25 cellular contexts compared by ENCODE assay signal in genomic region chr12:121652767-121653497, GRCh38. TPM values are rescaled to one million over a fixed set of nuclear protein-coding genes. Genes with fewer than 3 reads are reported as not detected.
DNase-seq lines count a peak whose midpoint lies in the region; ATAC-seq, FAIRE-seq and TF ChIP-seq lines count a peak whose summit lies in the region.
"Had no signal": no experiment of that assay in that cellular context is flagged by ENCODE, and none has a peak within 500 bp of the region (broad histone marks: within the 10 kb centered on the region; RNA-seq: fewer than 3 reads in every experiment).

No MANE protein-coding gene starts in this region.

- peak; percentile 47 for DNase-seq in CD1c-positive myeloid dendritic cell (ENCODE audit: extremely low spot score)
- peak; percentile 53 for DNase-seq in H7
- no peak for DNase-seq in T-cell
- no peak for DNase-seq in naive thymus-derived CD8-positive, alpha-beta T cell
- no peak for DNase-seq in small intestine
- DNase-seq in DMS79 treated with DMSO at 0.1 percent for 48 hours (lab: John Stamatoyannopoulos, UW), result no peak
- DNase-seq: activated CD4-positive, alpha-beta T cell treated with anti-CD3 and anti-CD28 coated beads for 48 hours; activated gamma-delta T cell; activated T-cell treated with anti-CD3 and anti-CD28 coated beads, Interleukin-2, amount 50 U/mL, for 1 hour; Calu3; central memory CD4-positive, alpha-beta T cell; KG1; left ventricle myocardium superior; natural killer cell; pancreas; retina; SHP77 treated with DMSO at 0.1 percent for 48 hours; stimulated activated CD4-positive, alpha-beta T cell treated with anti-CD3 and anti-CD28 coated beads, Interleukin-2, amount 100 ng/mL, for 24 hours; T-helper 9 cell had no signal

- no peak for TF ChIP-seq CTCF in gastroesophageal sphincter (IDR thresholded peaks at IDR 0.05)

- H3K9me3 Mint-ChIP-seq in T-cell, result no peaks in the 10 kb centered on the region
- H3K9me3 Mint-ChIP-seq in naive thymus-derived CD8-positive, alpha-beta T cell, result no peaks in the 10 kb centered on the region
- H3K9me3 Mint-ChIP-seq: mesothelial cell of epicardium, natural killer cell had no signal

- H3K27ac Mint-ChIP-seq in T-cell, result peak overlapping the region; percentile 50 to 65
- peak overlapping the region in 6 of 10 donors; percentile 27 to 78 (median 60) for H3K27ac Mint-ChIP-seq in naive thymus-derived CD8-positive, alpha-beta T cell
- H3K27ac Mint-ChIP-seq: mesothelial cell of epicardium, natural killer cell had no signal

- no CpG with 5 or more reads among the region's 16 CpGs for WGBS in gastroesophageal sphincter (ENCODE audit: low coverage in 1 of 2), 2 donors
- WGBS in small intestine, 3 donors, result 49 to 76% (median 72%) methylated on average over 16 of the region's 16 CpGs

- peaks cover 43 to 54% (median 45%) of the 10 kb centered on the region in 3 donors for H3K4me1 Mint-ChIP-seq in T-cell
- peaks cover 19 to 56% (median 50%) of the 10 kb centered on the region in 4 donors for H3K4me1 Mint-ChIP-seq in naive thymus-derived CD8-positive, alpha-beta T cell

- H3K36me3 ChIP-seq in H7 (replicated peaks; ENCODE audit: control insufficient read depth, insufficient read depth, low read length), result no peaks in the 10 kb centered on the region
- H3K36me3 ChIP-seq in gastroesophageal sphincter, result no peaks in the 10 kb centered on the region
- H3K36me3 ChIP-seq in small intestine (ENCODE audit: control insufficient read depth in 2 of 2, insufficient read depth in 2 of 2, low read length in 2 of 2), result no peaks in the 10 kb centered on the region
- H3K36me3 ChIP-seq: pancreas had no signal

- no peak overlapping the region for H3K4me3 ChIP-seq in H7 (ENCODE audit: insufficient read depth, low read depth, low read length)
- no peak overlapping the region for H3K4me3 ChIP-seq in gastroesophageal sphincter
- no peak overlapping the region for H3K4me3 ChIP-seq in small intestine (ENCODE audit: low read depth in 1 of 2, low read length in 2 of 2)
- H3K4me3 ChIP-seq: BLaER1, GM12878, pancreas had no signal

- H3K27me3 ChIP-seq in H7 (ENCODE audit: control insufficient read depth, insufficient read depth, low read length), result no peaks in the 10 kb centered on the region
- H3K27me3 ChIP-seq in gastroesophageal sphincter, result no peaks in the 10 kb centered on the region
- H3K27me3 ChIP-seq in small intestine (ENCODE audit: control insufficient read depth in 2 of 2, insufficient read depth in 2 of 2, low read length in 2 of 2), result no peaks in the 10 kb centered on the region
- H3K27me3 ChIP-seq: BLaER1, pancreas had no signal

- H3K4me3 Mint-ChIP-seq in T-cell, result no peak overlapping the region
- no peak overlapping the region for H3K4me3 Mint-ChIP-seq in naive thymus-derived CD8-positive, alpha-beta T cell
- H3K4me3 Mint-ChIP-seq: mesothelial cell of epicardium, natural killer cell had no signal

- H3K27me3 Mint-ChIP-seq in T-cell, result no peaks in the 10 kb centered on the region
- no peaks in the 10 kb centered on the region for H3K27me3 Mint-ChIP-seq in naive thymus-derived CD8-positive, alpha-beta T cell

- no peak for TF ChIP-seq POLR2A in gastroesophageal sphincter (IDR thresholded peaks at IDR 0.05)

- H3K27ac ChIP-seq in gastroesophageal sphincter (no peak overlapping the region), small intestine (ENCODE audit: low read depth in 1 of 2, low read length in 1 of 2) (no peak overlapping the region)
- H3K27ac ChIP-seq: BLaER1, pancreas, VCaP had no signal

- CTCF ChIA-PET in T-cell (lab: Charles Lee), result interaction anchor here (0.6 kb wide), 2 partner anchors 15 to 218 kb away, joined by 3 to 9 read pairs; no protein-coding TSS in a partner anchor

- ATAC-seq in T-cell (replicated peaks in 1 of 4), result no peak
- ATAC-seq in naive thymus-derived CD8-positive, alpha-beta T cell, result no peak
- ATAC-seq in gastroesophageal sphincter, result no peak
- ATAC-seq: left ventricle myocardium superior, natural killer cell, pancreas had no signal

- no peaks in the 10 kb centered on the region for H3K9me3 ChIP-seq in gastroesophageal sphincter
- no peaks in the 10 kb centered on the region for H3K9me3 ChIP-seq in small intestine (ENCODE audit: control insufficient read depth, low read depth)
- H3K9me3 ChIP-seq: BLaER1, pancreas had no signal

- POLR2A ChIA-PET in T-cell (lab: Charles Lee), result interaction anchor here in 1 of 2 donors (0.6 kb wide), 1 partner anchor 100 kb away, joined by 4 read pairs; no protein-coding TSS in a partner anchor
- POLR2A ChIA-PET in naive thymus-derived CD8-positive, alpha-beta T cell (lab: Charles Lee), result interaction anchor here (0.6 to 1.1 kb wide), 4 partner anchors 8 to 64 kb away, joined by 3 to 5 read pairs (median 4); no protein-coding TSS in a partner anchor

- H3K36me3 Mint-ChIP-seq in T-cell, result peaks cover 20% of the 10 kb centered on the region
- peaks cover 0 to 3% (median 2%) of the 10 kb centered on the region in 3 donors for H3K36me3 Mint-ChIP-seq in naive thymus-derived CD8-positive, alpha-beta T cell
- H3K36me3 Mint-ChIP-seq: natural killer cell had no signal

- FAIRE-seq in small intestine (lab: Jason Lieb, UNC), result no peak
- FAIRE-seq: GM12878, islet of Langerhans, pancreas had no signal

- H3K4me1 ChIP-seq in gastroesophageal sphincter, result no peaks in the 10 kb centered on the region
- no peaks in the 10 kb centered on the region for H3K4me1 ChIP-seq in small intestine (ENCODE audit: control insufficient read depth in 2 of 2, insufficient read depth in 1 of 2, low read depth in 1 of 2, low read length in 1 of 2)
- H3K4me1 ChIP-seq: pancreas had no signal

- no peak for TF ChIP-seq EP300 in gastroesophageal sphincter (IDR thresholded peaks at IDR 0.05)

RNA-seq across cellular contexts. Expression of gene MORN3, which starts 16.5 kb away (rescaled TPM):
- 0.31 and 1.5 TPM in 2 replicates for total RNA-seq in H7 (2014; rRNA removed; shearing (Covaris generic))
- total RNA-seq in T-cell (10 to 100 TPM in 2 of 5 donors, 1 to 10 TPM in 3; 3.9 to 17.6 (median 8.3) TPM), gastroesophageal sphincter (under 1 TPM in 1 of 4 donors, not detected in 3; 0.23 TPM)
- 10 to 100 TPM; 13.3 to 14.0 TPM for total RNA-seq in naive thymus-derived CD8-positive, alpha-beta T cell
- polyA plus RNA-seq in naive thymus-derived CD8-positive, alpha-beta T cell, result 1 to 10 TPM; 1.1 to 4.8 (median 1.8) TPM
- under 1 TPM in 1 of 3 donors, not detected in 2; 0.57 TPM for polyA plus RNA-seq in small intestine
- total RNA-seq: left ventricle myocardium superior had no signal

RNA-seq across cellular contexts. Expression of gene ORAI1, which starts 26.6 kb away (rescaled TPM):
- total RNA-seq in H7 (2014; rRNA removed; shearing (Covaris generic)), result 24.7 and 29.1 TPM in 2 replicates
- total RNA-seq in T-cell (10 to 100 TPM; 38.9 to 76.5 (median 59.0) TPM), gastroesophageal sphincter (10 to 100 TPM in 3 of 4 donors, 1 to 10 TPM in 1; 8.7 to 15.5 (median 12.6) TPM)
- 10 to 100 TPM; 44.6 to 45.7 TPM for total RNA-seq in naive thymus-derived CD8-positive, alpha-beta T cell
- 100 to 1,000 TPM; 122 to 158 (median 134) TPM for polyA plus RNA-seq in naive thymus-derived CD8-positive, alpha-beta T cell
- polyA plus RNA-seq in small intestine, result 10 to 100 TPM; 16.1 to 51.4 (median 30.8) TPM

RNA-seq across cellular contexts. Expression of gene TMEM120B, which starts 59.6 kb away (rescaled TPM):
- 23.8 and 33.6 TPM in 2 replicates for total RNA-seq in H7 (2014; rRNA removed; shearing (Covaris generic))
- 10 to 100 TPM in 3 of 5 donors, 1 to 10 TPM in 2; 7.9 to 11.1 (median 10.3) TPM for total RNA-seq in T-cell
- total RNA-seq in naive thymus-derived CD8-positive, alpha-beta T cell, result 10 to 100 TPM; 13.3 to 14.4 TPM
- 1 to 10 TPM; 2.1 to 2.5 (median 2.4) TPM for polyA plus RNA-seq in naive thymus-derived CD8-positive, alpha-beta T cell
- total RNA-seq in gastroesophageal sphincter, result 10 to 100 TPM in 2 of 4 donors, 1 to 10 TPM in 2; 4.2 to 14.3 (median 9.9) TPM
- polyA plus RNA-seq in small intestine, result 1 to 10 TPM; 2.7 to 4.1 (median 3.1) TPM

Comparison
In these comparisons a context has a peak if more than half of its experiments do, and no peak if none do; other contexts are left out.
1. DNase-seq: peak in CD1c-positive myeloid dendritic cell (single experiment) and H7 (single experiment); none in T-cell (0 of 34), naive thymus-derived CD8-positive, alpha-beta T cell (0 of 10), small intestine (single experiment) and DMS79 treated with DMSO at 0.1 percent for 48 hours (single experiment).